ENCODE assay signal across 25 cellular contexts in genomic region chr14:35779368-35779767, GRCh38.
"Had no signal": no experiment of that assay in that cellular context is flagged by ENCODE, and none has a peak within 500 bp of the region (broad histone marks: within the 10 kb centered on the region; RNA-seq: fewer than 3 reads in every experiment).

No MANE protein-coding gene starts in this region.

- FAIRE-seq: urothelium cell line had no signal

- ATAC-seq: stimulated activated effector memory CD8-positive, alpha-beta T cell treated with anti-CD3 and anti-CD28 coated beads, Interleukin-12 subunit alpha, Interleukin-12 subunit beta, amount 100 ng/mL, for 72 hours; stimulated activated memory B cell treated with anti-CD40 and anti-IgM and Interleukin-4, amounts not matched to agents 10 μg/mL and 1 μg/mL and 100 μg/mL, for 72 hours; stimulated activated naive B cell treated with anti-CD40 and anti-IgM and Interleukin-4, amounts not matched to agents 10 μg/mL and 1 μg/mL and 100 μg/mL, for 72 hours; stimulated activated naive CD8-positive, alpha-beta T cell treated with anti-CD3 and anti-CD28 coated beads, Interleukin-15, amount 100 ng/mL, for 72 hours; stimulated activated naive CD8-positive, alpha-beta T cell treated with anti-CD3 and anti-CD28 coated beads, Interleukin-15, Interleukin-2, amounts not matched to agents 100 U/mL and 50 U/mL, for 24 hours; upper lobe of right lung had no signal

- H3K27ac Mint-ChIP-seq: stimulated activated effector memory CD8-positive, alpha-beta T cell treated with anti-CD3 and anti-CD28 coated beads, Interleukin-12 subunit alpha, Interleukin-12 subunit beta, amount 100 ng/mL, for 72 hours; stimulated activated memory B cell treated with anti-CD40 and anti-IgM and Interleukin-4, amounts not matched to agents 10 μg/mL and 1 μg/mL and 100 μg/mL, for 72 hours; stimulated activated naive B cell treated with anti-CD40 and anti-IgM and Interleukin-4, amounts not matched to agents 10 μg/mL and 1 μg/mL and 100 μg/mL, for 72 hours; stimulated activated naive CD8-positive, alpha-beta T cell treated with anti-CD3 and anti-CD28 coated beads, Interleukin-15, amount 100 ng/mL, for 72 hours; stimulated activated naive CD8-positive, alpha-beta T cell treated with anti-CD3 and anti-CD28 coated beads, Interleukin-15, Interleukin-2, amounts not matched to agents 100 ng/mL and 50 ng/mL, for 24 hours; type B pancreatic cell had no signal

- H3K4me3 Mint-ChIP-seq: stimulated activated effector memory CD8-positive, alpha-beta T cell treated with anti-CD3 and anti-CD28 coated beads, Interleukin-12 subunit alpha, Interleukin-12 subunit beta, amount 100 ng/mL, for 72 hours; stimulated activated memory B cell treated with anti-CD40 and anti-IgM and Interleukin-4, amounts not matched to agents 10 μg/mL and 1 μg/mL and 100 μg/mL, for 72 hours; stimulated activated naive B cell treated with anti-CD40 and anti-IgM and Interleukin-4, amounts not matched to agents 10 μg/mL and 1 μg/mL and 100 μg/mL, for 72 hours; stimulated activated naive CD8-positive, alpha-beta T cell treated with anti-CD3 and anti-CD28 coated beads, Interleukin-15, amount 100 ng/mL, for 72 hours; stimulated activated naive CD8-positive, alpha-beta T cell treated with anti-CD3 and anti-CD28 coated beads, Interleukin-15, Interleukin-2, amounts not matched to agents 100 ng/mL and 50 ng/mL, for 24 hours; type B pancreatic cell had no signal

- DNase-seq: stimulated activated CD4-positive, alpha-beta T cell treated with anti-CD3 and anti-CD28 coated beads, Interleukin-2, amount 100 ng/mL, for 48 hours; stimulated activated CD4-positive, alpha-beta T cell treated with anti-CD3 and anti-CD28 coated beads, Interleukin-4, amount 100 ng/mL, for 1 hour; stimulated activated CD4-positive, alpha-beta T cell treated with anti-CD3 and anti-CD28 coated beads, Interleukin-4, amount 100 ng/mL, for 24 hours; stimulated activated CD4-positive, alpha-beta T cell treated with anti-CD3 and anti-CD28 coated beads, Interleukin-4, amount 100 ng/mL, for 4 hours; stimulated activated CD8-positive, alpha-beta memory T cell treated with anti-CD3 and anti-CD28 coated beads, Interleukin-4, amount 100 ng/mL, for 48 hours; stimulated activated naive B cell treated with anti-CD40 and anti-IgM and Interleukin-4, amounts not matched to agents 10 μg/mL and 1 μg/mL and 100 μg/mL, for 72 hours; stimulated activated naive CD4-positive, alpha-beta T cell; stimulated activated naive CD4-positive, alpha-beta T cell treated with Interleukin-2 at 50 U/mL for 16 hours; stimulated activated naive CD8-positive, alpha-beta T cell treated with anti-CD3 and anti-CD28 coated beads, Interleukin-15, amount 100 ng/mL, for 72 hours; stimulated activated naive CD8-positive, alpha-beta T cell treated with anti-CD3 and anti-CD28 coated beads, Interleukin-15, Interleukin-2, amounts not matched to agents 100 U/mL and 50 U/mL, for 24 hours; stomach; substantia nigra; testis; thyroid gland; tibial artery; transverse colon; trophoblast cell; upper lobe of left lung; upper lobe of right lung; uterus had no signal

- H3K27me3 Mint-ChIP-seq: stimulated activated memory B cell treated with anti-CD40 and anti-IgM and Interleukin-4, amounts not matched to agents 10 μg/mL and 1 μg/mL and 100 μg/mL, for 72 hours; stimulated activated naive B cell treated with anti-CD40 and anti-IgM and Interleukin-4, amounts not matched to agents 10 μg/mL and 1 μg/mL and 100 μg/mL, for 72 hours; stimulated activated naive CD8-positive, alpha-beta T cell treated with anti-CD3 and anti-CD28 coated beads, Interleukin-15, amount 100 ng/mL, for 72 hours; stimulated activated naive CD8-positive, alpha-beta T cell treated with anti-CD3 and anti-CD28 coated beads, Interleukin-15, Interleukin-2, amounts not matched to agents 100 ng/mL and 50 ng/mL, for 24 hours; type B pancreatic cell had no signal
